Comparison of ENCODE assay signal across 14 cellular contexts in genomic region chr4:73844352-73844751, GRCh38. TPM values are rescaled to one million over a fixed set of nuclear protein-coding genes. Genes with fewer than 3 reads are reported as not detected.
DNase-seq lines count a peak whose midpoint lies in the region; ATAC-seq and TF ChIP-seq lines count a peak whose summit lies in the region.
"Had no signal": no experiment of that assay in that cellular context is flagged by ENCODE, and none has a peak within 500 bp of the region (broad histone marks: within the 10 kb centered on the region; RNA-seq: fewer than 3 reads in every experiment).

No MANE protein-coding gene starts in this region.

- H3K4me3 ChIP-seq in RWPE2 (ENCODE audit: severe bottlenecking), result no peak overlapping the region
- H3K4me3 ChIP-seq in spleen, result no peak overlapping the region
- H3K4me3 ChIP-seq: thoracic aorta had no signal

- H3K27ac ChIP-seq in RWPE2 (ENCODE audit: poor library complexity, severe bottlenecking) (peak overlapping the region; percentile 80), spleen (peak overlapping the region in 6 of 8 donors; percentile 22 to 66 (median 48))
- H3K27ac ChIP-seq: thoracic aorta had no signal

- peak; percentile 45 for DNase-seq in HPDE6-E6E7 (ENCODE audit: extremely low spot score)
- no peak for DNase-seq in RWPE2 (ENCODE audit: low spot score)
- DNase-seq in fibroblast of gingiva (ENCODE audit: low read depth), result peak; percentile 64
- no peak for DNase-seq in spleen
- DNase-seq in glomerular visceral epithelial cell (ENCODE audit: extremely low spot score), result no peak
- no peak for DNase-seq in osteocyte (ENCODE audit: extremely low spot score, unreplicated experiment)
- no peak for DNase-seq in activated naive CD4-positive, alpha-beta T cell treated with anti-CD3 and anti-CD28 coated beads, Interleukin-2, amount 10 ng/mL, durations not matched to agents 7 days and 5 days
- DNase-seq: activated T-cell treated with anti-CD3 and anti-CD28 coated beads, Interleukin-2, amount 50 U/mL, for 1 hour; amygdala; NCI-H510A treated with DMSO at 0.1 percent for 48 hours; SK-N-SH had no signal

- TF ChIP-seq CTCF in RWPE2 (IDR thresholded peaks at IDR 0.05; ENCODE audit: poor library complexity, severe bottlenecking), result no peak
- TF ChIP-seq CTCF in spleen (IDR thresholded peaks at IDR 0.05 in 8 of 11, conservative IDR thresholded peaks at IDR 0.05 in 3 of 11), result no peak
- TF ChIP-seq CTCF in osteocyte (IDR thresholded peaks at IDR 0.05), result no peak

- H3K9me3 ChIP-seq in RWPE2 (ENCODE audit: severe bottlenecking) (no peaks in the 10 kb centered on the region), spleen (no peaks in the 10 kb centered on the region)
- H3K9me3 ChIP-seq: SK-N-SH, thoracic aorta had no signal

- H3K9me3 Mint-ChIP-seq in osteocyte (ENCODE audit: unreplicated experiment), result peaks cover 4% of the 10 kb centered on the region
- H3K9me3 Mint-ChIP-seq in activated naive CD4-positive, alpha-beta T cell treated with anti-CD3 and anti-CD28 coated beads, Interleukin-2, amount 10 ng/mL, durations not matched to agents 7 days and 5 days, result no peaks in the 10 kb centered on the region

- no peak overlapping the region for H3K27ac Mint-ChIP-seq in osteocyte (ENCODE audit: unreplicated experiment)
- H3K27ac Mint-ChIP-seq in activated naive CD4-positive, alpha-beta T cell treated with anti-CD3 and anti-CD28 coated beads, Interleukin-2, amount 10 ng/mL, durations not matched to agents 7 days and 5 days, result no peak overlapping the region

- peak; percentile 95 for ATAC-seq in RWPE2 (ENCODE audit: low read depth)

- no peak overlapping the region for H3K4me3 Mint-ChIP-seq in osteocyte (ENCODE audit: unreplicated experiment)
- no peak overlapping the region for H3K4me3 Mint-ChIP-seq in activated naive CD4-positive, alpha-beta T cell treated with anti-CD3 and anti-CD28 coated beads, Interleukin-2, amount 10 ng/mL, durations not matched to agents 7 days and 5 days

- H3K27me3 ChIP-seq in RWPE2 (ENCODE audit: insufficient read depth, poor library complexity, severe bottlenecking) (no peaks in the 10 kb centered on the region), spleen (replicated peaks in 1 of 7) (no peaks in the 10 kb centered on the region)

- 41 to 70% (median 48%) methylated on average over 3 of the region's 3 CpGs for WGBS in spleen, 5 donors

- H3K36me3 Mint-ChIP-seq in osteocyte (ENCODE audit: unreplicated experiment), result peaks cover 10% of the 10 kb centered on the region
- no peaks in the 10 kb centered on the region for H3K36me3 Mint-ChIP-seq in activated naive CD4-positive, alpha-beta T cell treated with anti-CD3 and anti-CD28 coated beads, Interleukin-2, amount 10 ng/mL, durations not matched to agents 7 days and 5 days

- H3K4me1 ChIP-seq in RWPE2 (ENCODE audit: insufficient read depth, poor library complexity, severe bottlenecking), result peaks cover 37% of the 10 kb centered on the region
- peaks cover 0 to 10% (median 3%) of the 10 kb centered on the region in 6 donors for H3K4me1 ChIP-seq in spleen

- CTCF ChIA-PET in activated naive CD4-positive, alpha-beta T cell treated with anti-CD3 and anti-CD28 coated beads, Interleukin-2, amount 10 ng/mL, durations not matched to agents 7 days and 5 days (lab: Charles Lee), result no interaction called here

- H3K27me3 Mint-ChIP-seq in osteocyte (ENCODE audit: unreplicated experiment), result peaks cover 9% of the 10 kb centered on the region
- H3K27me3 Mint-ChIP-seq in activated naive CD4-positive, alpha-beta T cell treated with anti-CD3 and anti-CD28 coated beads, Interleukin-2, amount 10 ng/mL, durations not matched to agents 7 days and 5 days, result no peaks in the 10 kb centered on the region

- TF ChIP-seq POLR2A in spleen (IDR thresholded peaks at IDR 0.05), result no peak

- intact Hi-C loops in spleen (cut with DNase I; ENCODE audit: low total_unique reads), result no loop called here

- H3K36me3 ChIP-seq in RWPE2 (ENCODE audit: low read depth) (no peaks in the 10 kb centered on the region), spleen (no peaks in the 10 kb centered on the region)
- H3K36me3 ChIP-seq: thoracic aorta had no signal

- peaks cover 18% of the 10 kb centered on the region for H3K4me1 Mint-ChIP-seq in osteocyte (ENCODE audit: unreplicated experiment)
- no peaks in the 10 kb centered on the region for H3K4me1 Mint-ChIP-seq in activated naive CD4-positive, alpha-beta T cell treated with anti-CD3 and anti-CD28 coated beads, Interleukin-2, amount 10 ng/mL, durations not matched to agents 7 days and 5 days

RNA-seq across cellular contexts. Expression of gene CXCL6, which starts 7.9 kb away (rescaled TPM):
- total RNA-seq in spleen (100 to 1,000 TPM in 3 of 7 donors, 10 to 100 TPM in 4; 52.7 to 143 (median 87.4) TPM), osteocyte (35.3 and 37.6 TPM in 2 replicates)
- polyA plus RNA-seq in spleen, result 10 to 100 TPM; 17.8 to 36.0 (median 29.0) TPM
- total RNA-seq: thoracic aorta had no signal
- polyA plus RNA-seq: neural cell had no signal

RNA-seq across cellular contexts. Expression of gene PF4V1, which starts 8.7 kb away (rescaled TPM):
- total RNA-seq in spleen, result 10 to 100 TPM in 1 of 7 donors, 1 to 10 TPM in 6; 1.3 to 12.3 (median 2.6) TPM
- 1 to 10 TPM in 2 of 3 donors, under 1 TPM in 1; 0.67 to 2.0 (median 1.3) TPM for polyA plus RNA-seq in spleen
- total RNA-seq in osteocyte, result 0.78 TPM in 1 of 2 replicates, not detected in the other
- total RNA-seq: lower leg skin, thoracic aorta had no signal
- polyA plus RNA-seq: neural cell, SK-N-SH had no signal

RNA-seq across cellular contexts. Expression of gene CXCL1, which starts 24.8 kb away (rescaled TPM):
- total RNA-seq in spleen (100 to 1,000 TPM; 103 to 208 (median 185) TPM), osteocyte (118 and 132 TPM in 2 replicates)
- 100 to 1,000 TPM in 2 of 3 donors, 10 to 100 TPM in 1; 40.9 to 177 (median 132) TPM for polyA plus RNA-seq in spleen
- polyA plus RNA-seq: neural cell had no signal

Comparison
In these comparisons a context has a peak if more than half of its experiments do, and no peak if none do; other contexts are left out.
1. DNase-seq: peak in HPDE6-E6E7 (single experiment) and fibroblast of gingiva (single experiment); none in RWPE2 (single experiment), spleen (single experiment), glomerular visceral epithelial cell (single experiment), osteocyte (single experiment) and activated naive CD4-positive, alpha-beta T cell treated with anti-CD3 and anti-CD28 coated beads, Interleukin-2, amount 10 ng/mL, durations not matched to agents 7 days and 5 days (single experiment).